In genomic region chr2:79916285-79916684, GRCh38 we compare ENCODE assay signal across 6 cellular contexts.
"Had no signal": no experiment of that assay in that cellular context is flagged by ENCODE, and none has a peak within 500 bp of the region (broad histone marks: within the 10 kb centered on the region; RNA-seq: fewer than 3 reads in every experiment).

No MANE protein-coding gene starts in this region.

- H3K9ac ChIP-seq: KMS-11 had no signal

- H3K4me2 ChIP-seq: KMS-11 had no signal

- DNase-seq: GOT3, HCEC 1CT, IMR-90, KBM-7 had no signal

- H3K27ac ChIP-seq: HL-60, KMS-11 had no signal
